21 cellular contexts compared by ENCODE assay signal in genomic region chr11:37072538-37072937, GRCh38.
DNase-seq lines count a peak whose midpoint lies in the region; ATAC-seq and TF ChIP-seq lines count a peak whose summit lies in the region.
"Had no signal": no experiment of that assay in that cellular context is flagged by ENCODE, and none has a peak within 500 bp of the region (broad histone marks: within the 10 kb centered on the region; RNA-seq: fewer than 3 reads in every experiment).

No MANE protein-coding gene starts in this region.

- no peak overlapping the region for H2AK5ac ChIP-seq in mesenchymal stem cell (ENCODE audit: low read length, severe bottlenecking)

- H3K4me3 ChIP-seq in cardiac muscle cell (no peak overlapping the region), left ventricle myocardium inferior (no peak overlapping the region), SK-N-MC (peak overlapping the region; percentile 53), fibroblast of the aortic adventitia (ENCODE audit: low read depth, low read length) (no peak overlapping the region), mesenchymal stem cell (ENCODE audit: insufficient read depth in 1 of 2, low read depth in 1 of 2, low read length in 2 of 2) (no peak overlapping the region)
- H3K4me3 ChIP-seq: BLaER1, GM12878, GM23338 had no signal

- H3K14ac ChIP-seq in mesenchymal stem cell (ENCODE audit: low read length in 2 of 2): no peak overlapping the region

- H2BK120ac ChIP-seq in mesenchymal stem cell (ENCODE audit: low read depth, low read length): no peak overlapping the region

- no CpG with 5 or more reads among the region's 1 CpG for WGBS in mesenchymal stem cell

- no peak overlapping the region for H3K4ac ChIP-seq in mesenchymal stem cell (ENCODE audit: low read depth in 1 of 2, low read length in 2 of 2)

- no peak overlapping the region for H3K18ac ChIP-seq in mesenchymal stem cell (ENCODE audit: low read depth in 1 of 2, low read length in 2 of 2)

- H3K36me3 ChIP-seq in cardiac muscle cell (no peaks in the 10 kb centered on the region), left ventricle myocardium inferior (no peaks in the 10 kb centered on the region), SK-N-MC (ENCODE audit: insufficient read depth, low read length) (no peaks in the 10 kb centered on the region), mesenchymal stem cell (ENCODE audit: control insufficient read depth in 1 of 2, insufficient read depth in 2 of 2, low read depth in 1 of 2, low read length in 2 of 2) (no peaks in the 10 kb centered on the region)
- H3K36me3 ChIP-seq: BLaER1 had no signal

- no peak overlapping the region for H4K91ac ChIP-seq in mesenchymal stem cell (ENCODE audit: low read length)

- peak overlapping the region; percentile 79 for H3K27ac ChIP-seq in cardiac muscle cell
- H3K27ac ChIP-seq in left ventricle myocardium inferior (replicated peaks): no peak overlapping the region
- peak overlapping the region; percentile 79; the same call in 1 of the 2 replicates for H3K27ac ChIP-seq in SK-N-MC
- no peak overlapping the region for H3K27ac ChIP-seq in mesenchymal stem cell (ENCODE audit: low read length, poor library complexity, severe bottlenecking)
- H3K27ac ChIP-seq: 22Rv1, BLaER1, C4-2B had no signal

- no peak overlapping the region for H3K23ac ChIP-seq in mesenchymal stem cell (ENCODE audit: low read length in 2 of 2)

- H2BK15ac ChIP-seq in mesenchymal stem cell (ENCODE audit: low read depth, poor library complexity, severe bottlenecking): no peak overlapping the region

- H3K4me2 ChIP-seq in mesenchymal stem cell (ENCODE audit: low read length, poor library complexity, severe bottlenecking): no peak overlapping the region
- H3K4me2 ChIP-seq: BLaER1, GM23338 had no signal

- no peaks in the 10 kb centered on the region for H3K9me3 ChIP-seq in cardiac muscle cell (ENCODE audit: low read depth)
- no peaks in the 10 kb centered on the region for H3K9me3 ChIP-seq in left ventricle myocardium inferior (replicated peaks)
- H3K9me3 ChIP-seq in SK-N-MC (ENCODE audit: low read depth, low read length): no peaks in the 10 kb centered on the region
- H3K9me3 ChIP-seq in mesenchymal stem cell (ENCODE audit: control insufficient read depth, low read length): no peaks in the 10 kb centered on the region
- H3K9me3 ChIP-seq: BLaER1, Caco-2 had no signal

- H2BK12ac ChIP-seq in mesenchymal stem cell (ENCODE audit: low read length in 2 of 2): no peak overlapping the region

- ATAC-seq in GM18868 (IDR thresholded peaks at IDR 0.05; ENCODE audit: unreplicated experiment): no peak
- ATAC-seq: CD8-positive, alpha-beta T cell; GM12878; GM23338; HCT116 had no signal

- no peaks in the 10 kb centered on the region for H3K79me1 ChIP-seq in mesenchymal stem cell (replicated peaks; ENCODE audit: low read length, poor library complexity, severe bottlenecking)

- TF ChIP-seq CTCF in cardiac muscle cell (IDR thresholded peaks at IDR 0.05; ENCODE audit: low read depth, low read length) (no peak), left ventricle myocardium inferior (IDR thresholded peaks at IDR 0.05; ENCODE audit: borderline replicate concordance) (no peak), fibroblast of the aortic adventitia (IDR thresholded peaks at IDR 0.05; ENCODE audit: insufficient read depth, low read length) (no peak)

- H3K9ac ChIP-seq in SK-N-MC (ENCODE audit: insufficient read length) (peak overlapping the region; percentile 26), mesenchymal stem cell (ENCODE audit: low read length) (no peak overlapping the region)
- H3K9ac ChIP-seq: BLaER1 had no signal

- intact Hi-C loops in left ventricle myocardium inferior (cut with micrococcal nuclease): no loop called here

- no peaks in the 10 kb centered on the region for H3K27me3 ChIP-seq in cardiac muscle cell
- no peaks in the 10 kb centered on the region for H3K27me3 ChIP-seq in left ventricle myocardium inferior (ENCODE audit: low read depth)
- H3K27me3 ChIP-seq in mesenchymal stem cell (ENCODE audit: control insufficient read depth in 1 of 2, insufficient read depth in 1 of 2, low read length in 2 of 2): no peaks in the 10 kb centered on the region
- H3K27me3 ChIP-seq: BLaER1 had no signal

- H2BK5ac ChIP-seq in mesenchymal stem cell (ENCODE audit: low read depth, low read length, poor library complexity, severe bottlenecking): no peak overlapping the region

- H3K4me1 ChIP-seq in cardiac muscle cell (ENCODE audit: low read depth) (peaks cover 20% of the 10 kb centered on the region), left ventricle myocardium inferior (no peaks in the 10 kb centered on the region), mesenchymal stem cell (ENCODE audit: control insufficient read depth, insufficient read depth, low read depth, low read length) (no peaks in the 10 kb centered on the region)
- H3K4me1 ChIP-seq: BLaER1, Caco-2 had no signal

- H4K8ac ChIP-seq in mesenchymal stem cell (ENCODE audit: low read length): no peak overlapping the region

- no peak overlapping the region for H2AFZ ChIP-seq in mesenchymal stem cell (ENCODE audit: low read depth, low read length)
- H2AFZ ChIP-seq: GM23338 had no signal

- DNase-seq in cardiac muscle cell (ENCODE audit: low read depth in 1 of 2, low spot score in 1 of 2) (peak; percentile 20 to 45), left ventricle myocardium inferior (no peak), SK-N-MC (ENCODE audit: low read depth, low spot score) (peak; percentile 55), fibroblast of the aortic adventitia (ENCODE audit: low read depth) (peak; percentile 6), mesenchymal stem cell (peak; percentile 76), middle frontal gyrus (ENCODE audit: extremely low spot score, low spot score) (no peak), GM19238 (ENCODE audit: insufficient read length, low spot score) (no peak)
- DNase-seq: Caco-2; CD4-positive, CD25-positive, alpha-beta regulatory T cell; CD8-positive, alpha-beta T cell; DMS153; DND-41; GDM1; H9 had no signal

Comparison
In these comparisons a context has a peak if more than half of its experiments do, and no peak if none do; other contexts are left out.
1. DNase-seq: peak in cardiac muscle cell (2 of 2), SK-N-MC (single experiment), fibroblast of the aortic adventitia (single experiment) and mesenchymal stem cell (single experiment); none in left ventricle myocardium inferior (single experiment), middle frontal gyrus (single experiment) and GM19238 (single experiment).
2. H3K27ac ChIP-seq: peak in cardiac muscle cell (single experiment) and SK-N-MC (single experiment); none in left ventricle myocardium inferior (single experiment) and mesenchymal stem cell (single experiment).